In genomic region chr14:88212691-88213090, GRCh38 we compare ENCODE assay signal across 13 cellular contexts.
DNase-seq lines count a peak whose midpoint lies in the region; ATAC-seq lines count a peak whose summit lies in the region.
"Had no signal": no experiment of that assay in that cellular context is flagged by ENCODE, and none has a peak within 500 bp of the region (broad histone marks: within the 10 kb centered on the region; RNA-seq: fewer than 3 reads in every experiment).

No MANE protein-coding gene starts in this region.

- no peaks in the 10 kb centered on the region for H3K36me3 ChIP-seq in BLaER1

- no peaks in the 10 kb centered on the region for H4K20me1 ChIP-seq in BLaER1

- peak in 2 of 3 experiments; percentile 20 to 64 for DNase-seq in NCI-H1417 (lab: John Stamatoyannopoulos, UW)
- no peak for DNase-seq in NCI-H1417 treated with DMSO at 0.1 percent for 48 hours (lab: John Stamatoyannopoulos, UW)
- DNase-seq in NCI-H2107 (lab: John Stamatoyannopoulos, UW) = peak; percentile 54
- DNase-seq in cerebellar cortex (ENCODE audit: low spot score) = peak; percentile 75
- no peak for DNase-seq in NCI-H446 (lab: John Stamatoyannopoulos, UW)
- DNase-seq: AML-193; CD4-positive, alpha-beta T cell; DMS79; H7 had no signal

- ATAC-seq in HG02884 (IDR thresholded peaks at IDR 0.05; ENCODE audit: unreplicated experiment) = no peak
- ATAC-seq: GM23338 had no signal

- H3K4me3 ChIP-seq in BLaER1 = no peak overlapping the region
- H3K4me3 ChIP-seq: GM23338 had no signal

- no peaks in the 10 kb centered on the region for H3K9me3 ChIP-seq in BLaER1

- H3K27ac ChIP-seq in BLaER1 = no peak overlapping the region
- H3K27ac ChIP-seq: 22Rv1 had no signal

- peaks cover 55% of the 10 kb centered on the region for H3K4me1 ChIP-seq in BLaER1

- no peaks in the 10 kb centered on the region for H3K27me3 ChIP-seq in BLaER1

- H3K9ac ChIP-seq in BLaER1 = no peak overlapping the region

- H3K4me2 ChIP-seq in BLaER1 = peak overlapping the region; percentile 34
- H3K4me2 ChIP-seq: GM23338 had no signal

Comparison
In these comparisons a context has a peak if more than half of its experiments do, and no peak if none do; other contexts are left out.
1. DNase-seq: peak in NCI-H1417 (2 of 3), NCI-H2107 (single experiment) and cerebellar cortex (single experiment); none in NCI-H1417 treated with DMSO at 0.1 percent for 48 hours (single experiment) and NCI-H446 (0 of 2).